ENCODE assay signal across 12 cellular contexts in the genomic region with DNA sequence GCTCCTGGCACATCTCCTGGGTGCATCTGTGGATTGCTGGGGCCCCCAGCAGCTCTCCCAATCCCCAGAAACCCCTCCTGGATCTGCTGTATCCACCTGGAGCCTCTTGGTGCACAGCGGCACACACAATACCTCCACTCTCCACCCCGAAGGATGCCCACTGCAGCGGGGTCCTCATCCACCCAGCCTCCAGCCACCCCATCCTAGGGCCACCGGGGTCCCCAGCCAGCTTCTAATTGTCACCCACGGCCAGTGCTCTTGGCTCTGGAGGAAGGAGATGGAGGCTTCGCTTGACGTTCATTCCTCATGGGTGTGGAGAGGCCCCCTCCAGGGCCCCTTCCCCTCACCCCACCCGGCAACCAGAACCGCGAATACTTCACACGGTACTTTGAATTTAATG. TPM values are rescaled to one million over a fixed set of nuclear protein-coding genes. Genes with fewer than 3 reads are reported as not detected.
"Had no signal": no experiment of that assay in that cellular context is flagged by ENCODE, and none has a peak within 500 bp of the region (broad histone marks: within the 10 kb centered on the region; RNA-seq: fewer than 3 reads in every experiment).

No MANE protein-coding gene starts in this region.

- DNase-seq: HFFc6, KBM-7 had no signal

- H3K4me3 ChIP-seq: GM23338, HAP-1 had no signal

- H3K4me2 ChIP-seq: GM23338, KMS-11 had no signal

- H3K27ac ChIP-seq: HL-60, KMS-11 had no signal

- ATAC-seq: GM23338, HCT116, HepG2 had no signal

- H2AFZ ChIP-seq: GM23338 had no signal

- H3K4me1 ChIP-seq: HAP-1 had no signal

- H3K36me3 ChIP-seq: HAP-1 had no signal

- H3K9ac ChIP-seq: KMS-11 had no signal

- H3K9me3 ChIP-seq: HAP-1 had no signal

RNA-seq across cellular contexts. Expression of gene TMEM179, which starts 31.6 kb away (rescaled TPM):
- total RNA-seq: H4, HepG2, HFFc6 had no signal
- polyA plus RNA-seq: HepG2, IgD-negative memory B cell had no signal

RNA-seq across cellular contexts. Expression of gene C14orf180, which starts 56.6 kb away (rescaled TPM):
- total RNA-seq: GM23338, H4, H7, HepG2, HFFc6, HT1080 had no signal
- polyA plus RNA-seq: GM23338, HepG2, IgD-negative memory B cell had no signal
